In the genomic region with DNA sequence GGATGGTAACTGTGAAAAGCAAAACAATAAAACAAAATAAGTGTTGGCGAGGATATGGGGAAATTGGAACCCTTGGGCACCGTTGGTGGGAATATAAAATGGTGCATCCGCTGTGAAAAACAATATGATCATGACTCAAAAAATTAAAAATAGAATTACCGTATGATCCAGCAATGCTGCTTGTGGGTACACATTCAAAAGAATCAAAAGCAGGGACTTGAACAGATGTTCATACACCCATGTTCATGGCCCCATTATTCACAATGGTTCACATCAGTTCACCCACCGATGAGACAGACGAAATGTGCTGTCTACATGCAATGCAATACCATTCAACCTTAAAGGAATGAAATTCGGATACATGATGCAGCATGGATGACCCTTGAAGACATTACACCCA, we compare ENCODE assay signal across 17 cellular contexts. TPM values are rescaled to one million over a fixed set of nuclear protein-coding genes. Genes with fewer than 3 reads are reported as not detected.
DNase-seq lines count a peak whose midpoint lies in the region; ATAC-seq and TF ChIP-seq lines count a peak whose summit lies in the region.
"Had no signal": no experiment of that assay in that cellular context is flagged by ENCODE, and none has a peak within 500 bp of the region (broad histone marks: within the 10 kb centered on the region; RNA-seq: fewer than 3 reads in every experiment).

No MANE protein-coding gene starts in this region.

- H3F3A ChIP-seq in neural progenitor cell (ENCODE audit: low read depth), result peaks cover 24% of the 10 kb centered on the region

- H3K4me1 Mint-ChIP-seq in T-helper 1 cell treated with Interleukin-12 subunit alpha and Interleukin-12 subunit beta and Interleukin-4 antibody, amounts not matched to agents 30 μg/mL and 1 μg/mL, for 36 hours (ENCODE audit: low read depth), result peaks cover 19% of the 10 kb centered on the region
- H3K4me1 Mint-ChIP-seq in activated naive CD8-positive, alpha-beta T cell treated with anti-CD3 and anti-CD28 coated beads, Interleukin-2, amount 50 U/mL, for 24 hours, result peaks cover 28% of the 10 kb centered on the region
- peaks cover 36% of the 10 kb centered on the region for H3K4me1 Mint-ChIP-seq in neural progenitor cell

- H4K20me1 ChIP-seq in neural progenitor cell (ENCODE audit: low read depth), result peaks cover 24% of the 10 kb centered on the region

- peaks cover 9% of the 10 kb centered on the region for H3K27me3 Mint-ChIP-seq in T-helper 1 cell treated with Interleukin-12 subunit alpha and Interleukin-12 subunit beta and Interleukin-4 antibody, amounts not matched to agents 30 μg/mL and 1 μg/mL, for 36 hours (ENCODE audit: low read depth)
- H3K27me3 Mint-ChIP-seq in activated naive CD8-positive, alpha-beta T cell treated with anti-CD3 and anti-CD28 coated beads, Interleukin-2, amount 50 U/mL, for 24 hours, result peaks cover 3% of the 10 kb centered on the region
- H3K27me3 Mint-ChIP-seq in neural progenitor cell (ENCODE audit: insufficient read depth, low read depth), result peaks cover 17% of the 10 kb centered on the region

- no peaks in the 10 kb centered on the region for H3K36me3 ChIP-seq in neural progenitor cell
- H3K36me3 ChIP-seq in vagina, result peaks cover 0 to 4% of the 10 kb centered on the region in 2 donors
- H3K36me3 ChIP-seq: thoracic aorta had no signal

- intact Hi-C loops in vagina (cut with DNase I), result loop anchor here (10.0 kb wide), 1 partner anchor 285 kb away; no protein-coding TSS in a partner anchor

- no peaks in the 10 kb centered on the region for H3K79me2 ChIP-seq in neural progenitor cell (ENCODE audit: low read depth)

- no peak overlapping the region for H2AFZ ChIP-seq in neural progenitor cell (replicated peaks)

- peak overlapping the region; percentile 15 for H3K4me3 Mint-ChIP-seq in T-helper 1 cell treated with Interleukin-12 subunit alpha and Interleukin-12 subunit beta and Interleukin-4 antibody, amounts not matched to agents 30 μg/mL and 1 μg/mL, for 36 hours
- no peak overlapping the region for H3K4me3 Mint-ChIP-seq in activated naive CD8-positive, alpha-beta T cell treated with anti-CD3 and anti-CD28 coated beads, Interleukin-2, amount 50 U/mL, for 24 hours
- H3K4me3 Mint-ChIP-seq in neural progenitor cell, result peak overlapping the region; percentile 75

- no peak overlapping the region for H3K27ac Mint-ChIP-seq in T-helper 1 cell treated with Interleukin-12 subunit alpha and Interleukin-12 subunit beta and Interleukin-4 antibody, amounts not matched to agents 30 μg/mL and 1 μg/mL, for 36 hours
- peak overlapping the region; percentile 40 for H3K27ac Mint-ChIP-seq in activated naive CD8-positive, alpha-beta T cell treated with anti-CD3 and anti-CD28 coated beads, Interleukin-2, amount 50 U/mL, for 24 hours
- H3K27ac Mint-ChIP-seq in neural progenitor cell, result peak overlapping the region; percentile 1
- H3K27ac Mint-ChIP-seq: HFFc6 had no signal

- TF ChIP-seq POLR2A in vagina (IDR thresholded peaks at IDR 0.05), result no peak

- TF ChIP-seq CTCF in neural progenitor cell (IDR thresholded peaks at IDR 0.05), result no peak
- TF ChIP-seq CTCF in vagina (IDR thresholded peaks at IDR 0.05), result no peak

- H3K9me3 ChIP-seq in neural progenitor cell (ENCODE audit: low read depth), result no peaks in the 10 kb centered on the region
- H3K9me3 ChIP-seq in vagina, result no peaks in the 10 kb centered on the region
- H3K9me3 ChIP-seq: heart left ventricle, thoracic aorta had no signal

- no peak overlapping the region for H3K9ac ChIP-seq in neural progenitor cell

- H3K27ac ChIP-seq in neural progenitor cell (no peak overlapping the region), vagina (no peak overlapping the region)
- H3K27ac ChIP-seq: thoracic aorta had no signal

- no peak for ATAC-seq in activated naive CD8-positive, alpha-beta T cell treated with anti-CD3 and anti-CD28 coated beads, Interleukin-2, amount 50 U/mL, for 24 hours
- no peak for ATAC-seq in HG03135 (IDR thresholded peaks at IDR 0.05; ENCODE audit: unreplicated experiment)
- ATAC-seq: heart left ventricle had no signal

- no peak overlapping the region for H3K4me3 ChIP-seq in neural progenitor cell
- H3K4me3 ChIP-seq in vagina, result no peak overlapping the region

- DNase-seq in T-helper 1 cell, result no peak
- DNase-seq in HT1080 (ENCODE audit: low read depth), result peak; percentile 10
- DNase-seq in activated naive CD8-positive, alpha-beta T cell treated with anti-CD3 and anti-CD28 coated beads, Interleukin-2, amount 50 U/mL, for 24 hours, result no peak
- no peak for DNase-seq in neural progenitor cell (ENCODE audit: low spot score)
- DNase-seq in globus pallidus (ENCODE audit: low spot score), result no peak
- no peak for DNase-seq in vagina (ENCODE audit: extremely low spot score in 2 of 2)
- DNase-seq: CD4-positive, CD25-positive, alpha-beta regulatory T cell; HFFc6; mesenchymal stem cell; NCI-H1092 treated with DMSO at 0.1 percent for 48 hours; stimulated activated CD4-positive, alpha-beta T cell treated with anti-CD3 and anti-CD28 coated beads, Interleukin-4, amount 100 ng/mL, for 1 hour; SW 1271; WERI-Rb-1 had no signal

- peaks cover 22% of the 10 kb centered on the region for H3K4me1 ChIP-seq in neural progenitor cell
- peaks cover 33% of the 10 kb centered on the region for H3K4me1 ChIP-seq in vagina

- no peak overlapping the region for H3K4me2 ChIP-seq in neural progenitor cell

- H3K36me3 Mint-ChIP-seq in T-helper 1 cell treated with Interleukin-12 subunit alpha and Interleukin-12 subunit beta and Interleukin-4 antibody, amounts not matched to agents 30 μg/mL and 1 μg/mL, for 36 hours (ENCODE audit: low read depth), result peaks cover 2% of the 10 kb centered on the region
- peaks cover 9% of the 10 kb centered on the region for H3K36me3 Mint-ChIP-seq in activated naive CD8-positive, alpha-beta T cell treated with anti-CD3 and anti-CD28 coated beads, Interleukin-2, amount 50 U/mL, for 24 hours (ENCODE audit: low read depth)
- peaks cover 6% of the 10 kb centered on the region for H3K36me3 Mint-ChIP-seq in neural progenitor cell

- peaks cover 10% of the 10 kb centered on the region for H3K27me3 ChIP-seq in neural progenitor cell
- no peaks in the 10 kb centered on the region for H3K27me3 ChIP-seq in vagina
- H3K27me3 ChIP-seq: heart left ventricle had no signal

- H3K9me3 Mint-ChIP-seq in T-helper 1 cell treated with Interleukin-12 subunit alpha and Interleukin-12 subunit beta and Interleukin-4 antibody, amounts not matched to agents 30 μg/mL and 1 μg/mL, for 36 hours, result no peaks in the 10 kb centered on the region
- H3K9me3 Mint-ChIP-seq in activated naive CD8-positive, alpha-beta T cell treated with anti-CD3 and anti-CD28 coated beads, Interleukin-2, amount 50 U/mL, for 24 hours, result no peaks in the 10 kb centered on the region
- no peaks in the 10 kb centered on the region for H3K9me3 Mint-ChIP-seq in neural progenitor cell

RNA-seq across cellular contexts. Expression of a gene that starts 1.2 kb away (rescaled TPM):
- not detected in 2 replicates for total RNA-seq in HT1080 (2014; rRNA removed; shearing (Covaris generic))
- polyA plus RNA-seq in HT1080 (2015; cell fraction: cytosol; rRNA removed), result not detected in 2 replicates
- not detected in 2 replicates for polyA plus RNA-seq in HT1080 (2015; cell fraction: nucleus; rRNA removed)
- 1.1 and 7.7 TPM in 2 replicates for total RNA-seq in neural progenitor cell (ENCODE audit: low replicate concordance)
- 0.25 TPM for total RNA-seq in vagina

RNA-seq across cellular contexts. Expression of a gene that starts 17.6 kb away (rescaled TPM):
- total RNA-seq in HT1080 (2014; rRNA removed; shearing (Covaris generic)), result 1.4 and 3.2 TPM in 2 replicates
- polyA plus RNA-seq in HT1080 (2015; cell fraction: cytosol; rRNA removed), result 4.1 and 5.8 TPM in 2 replicates
- polyA plus RNA-seq in HT1080 (2015; cell fraction: nucleus; rRNA removed), result 17.5 and 18.3 TPM in 2 replicates
- total RNA-seq in neural progenitor cell (ENCODE audit: low replicate concordance) (3.8 and 12.1 TPM in 2 replicates), vagina (4.9 TPM)

RNA-seq across cellular contexts. Expression of a gene that starts 53.3 kb away (rescaled TPM):
- total RNA-seq in HT1080 (2014; rRNA removed; shearing (Covaris generic)), result 88.6 and 107 TPM in 2 replicates
- 113 and 130 TPM in 2 replicates for polyA plus RNA-seq in HT1080 (2015; cell fraction: cytosol; rRNA removed)
- polyA plus RNA-seq in HT1080 (2015; cell fraction: nucleus; rRNA removed), result 63.3 and 72.1 TPM in 2 replicates
- 151 and 170 TPM in 2 replicates for total RNA-seq in neural progenitor cell (ENCODE audit: low replicate concordance)
- 147 TPM for total RNA-seq in vagina

RNA-seq across cellular contexts. Expression of a gene that starts 54.2 kb away (rescaled TPM):
- 890 and 1,130 TPM in 2 replicates for total RNA-seq in HT1080 (2014; rRNA removed; shearing (Covaris generic))
- polyA plus RNA-seq in HT1080 (2015; cell fraction: cytosol; rRNA removed), result 914 and 1,212 TPM in 2 replicates
- 308 and 332 TPM in 2 replicates for polyA plus RNA-seq in HT1080 (2015; cell fraction: nucleus; rRNA removed)
- 132 and 552 TPM in 2 replicates for total RNA-seq in neural progenitor cell (ENCODE audit: low replicate concordance)
- total RNA-seq in vagina, result 638 TPM
